In the genomic region with DNA sequence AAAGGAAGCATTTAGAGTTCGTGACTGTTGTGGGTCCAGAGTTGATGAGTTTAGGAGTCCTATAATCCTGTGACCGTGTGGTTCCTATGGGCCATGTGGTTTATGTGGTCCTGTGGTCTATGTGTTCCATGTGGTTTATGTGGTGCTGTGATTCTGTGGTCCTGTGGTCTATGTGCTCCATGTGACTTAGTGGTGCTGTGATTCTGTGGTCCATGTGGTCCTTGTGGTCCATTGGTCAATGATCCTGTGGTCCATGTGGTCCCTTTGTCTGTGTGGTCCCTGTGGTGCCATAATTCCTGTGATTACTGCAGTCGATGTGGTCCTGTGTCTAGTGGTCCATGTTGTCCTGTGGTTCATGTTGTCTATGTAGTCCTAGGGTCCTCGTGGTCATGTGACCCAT, we compare ENCODE assay signal across 27 cellular contexts.
"Had no signal": no experiment of that assay in that cellular context is flagged by ENCODE, and none has a peak within 500 bp of the region (broad histone marks: within the 10 kb centered on the region; RNA-seq: fewer than 3 reads in every experiment).

No MANE protein-coding gene starts in this region.

- H2AFZ ChIP-seq: hepatocyte had no signal

- DNase-seq: islet precursor cell; left ventricle myocardium inferior; mesendoderm; naive B cell; natural killer cell; nucleus accumbens; pancreas; posterior cingulate gyrus; retina; right cardiac atrium; stimulated activated CD4-positive, alpha-beta T cell treated with anti-CD3 and anti-CD28 coated beads, Interleukin-1b, Interleukin-23, amount 100 ng/mL, for 48 hours; stimulated activated CD4-positive, alpha-beta T cell treated with anti-CD3 and anti-CD28 coated beads, Interleukin-2, amount 100 ng/mL, for 48 hours; stimulated activated CD4-positive, alpha-beta T cell treated with anti-CD3 and anti-CD28 coated beads, Interleukin-4, amount 100 ng/mL, for 4 hours; stimulated activated CD8-positive, alpha-beta memory T cell treated with anti-CD3 and anti-CD28 coated beads, Interleukin-4, amount 100 ng/mL, for 48 hours; stimulated activated naive B cell treated with anti-CD40 and anti-IgM and Interleukin-4, amounts not matched to agents 10 μg/mL and 1 μg/mL and 100 μg/mL, for 72 hours; stimulated activated naive CD8-positive, alpha-beta T cell treated with anti-CD3 and anti-CD28 coated beads, Interleukin-15, Interleukin-2, amounts not matched to agents 100 U/mL and 50 U/mL, for 24 hours; stomach; testis; thyroid gland; transverse colon; upper lobe of left lung had no signal

- H3K27me3 ChIP-seq: hepatocyte, pancreas, stomach, testis, thyroid gland, transverse colon, upper lobe of left lung, vagina had no signal

- H3K27ac ChIP-seq: hepatocyte, left ventricle myocardium inferior, pancreas, prostate gland, stomach, testis, thyroid gland, transverse colon, upper lobe of left lung, vagina had no signal

- H3K9me3 ChIP-seq: left ventricle myocardium inferior, pancreas, prostate gland, stomach, testis, thyroid gland, transverse colon, upper lobe of left lung, vagina had no signal

- FAIRE-seq: pancreas had no signal

- H3K4me3 Mint-ChIP-seq: mesothelial cell of epicardium; naive B cell; natural killer cell; stimulated activated naive B cell treated with anti-CD40 and anti-IgM and Interleukin-4, amounts not matched to agents 10 μg/mL and 1 μg/mL and 100 μg/mL, for 72 hours had no signal

- H3K4me2 ChIP-seq: hepatocyte, smooth muscle cell had no signal

- H3K4me3 ChIP-seq: hepatocyte, left ventricle myocardium inferior, lung, pancreas, prostate gland, smooth muscle cell, stomach, testis, thyroid gland, transverse colon, upper lobe of left lung, vagina had no signal

- H3K79me2 ChIP-seq: hepatocyte had no signal

- H3K36me3 Mint-ChIP-seq: mesothelial cell of epicardium; naive B cell; natural killer cell; stimulated activated naive B cell treated with anti-CD40 and anti-IgM and Interleukin-4, amounts not matched to agents 10 μg/mL and 1 μg/mL and 100 μg/mL, for 72 hours had no signal

- H3K4me1 Mint-ChIP-seq: mesothelial cell of epicardium; naive B cell; stimulated activated naive B cell treated with anti-CD40 and anti-IgM and Interleukin-4, amounts not matched to agents 10 μg/mL and 1 μg/mL and 100 μg/mL, for 72 hours had no signal

- ATAC-seq: natural killer cell; pancreas; right cardiac atrium; stimulated activated naive B cell treated with anti-CD40 and anti-IgM and Interleukin-4, amounts not matched to agents 10 μg/mL and 1 μg/mL and 100 μg/mL, for 72 hours; stimulated activated naive CD8-positive, alpha-beta T cell treated with anti-CD3 and anti-CD28 coated beads, Interleukin-15, Interleukin-2, amounts not matched to agents 100 U/mL and 50 U/mL, for 24 hours had no signal

- H3K36me3 ChIP-seq: left ventricle myocardium inferior, pancreas, prostate gland, stomach, thyroid gland, transverse colon, upper lobe of left lung, vagina had no signal

- H3K27ac Mint-ChIP-seq: mesothelial cell of epicardium; natural killer cell; stimulated activated naive B cell treated with anti-CD40 and anti-IgM and Interleukin-4, amounts not matched to agents 10 μg/mL and 1 μg/mL and 100 μg/mL, for 72 hours had no signal

- H3K4me1 ChIP-seq: left ventricle myocardium inferior, pancreas, prostate gland, stomach, testis, thyroid gland, transverse colon, upper lobe of left lung, vagina had no signal
